Comparison of ENCODE assay signal across 9 cellular contexts in genomic region chr1:27668808-27669723, GRCh38. TPM values are rescaled to one million over a fixed set of nuclear protein-coding genes. Genes with fewer than 3 reads are reported as not detected.
DNase-seq lines count a peak whose midpoint lies in the region; ATAC-seq, FAIRE-seq and TF ChIP-seq lines count a peak whose summit lies in the region.
"Had no signal": no experiment of that assay in that cellular context is flagged by ENCODE, and none has a peak within 500 bp of the region (broad histone marks: within the 10 kb centered on the region; RNA-seq: fewer than 3 reads in every experiment).

No MANE protein-coding gene starts in this region.

- H2BK12ac ChIP-seq in trophoblast cell (ENCODE audit: low read length) = no peak overlapping the region

- 30% methylated on average over 15 of the region's 36 CpGs; no CpG with 5 or more reads in 1 of the 2 experiments for WGBS in IMR-90 (ENCODE audit: extremely low coverage in 2 of 2, insufficient read length in 1 of 2), 2 experiments
- WGBS in trophoblast cell (ENCODE audit: extremely low coverage, insufficient coverage, insufficient read length) = no CpG with 5 or more reads among the region's 36 CpGs
- WGBS in tibial nerve, 2 donors = 12 to 15% methylated on average over 29 to 36 of the region's 36 CpGs

- no peak overlapping the region for H4K12ac ChIP-seq in trophoblast cell (ENCODE audit: low read depth, low read length)

- no peak overlapping the region for H3K14ac ChIP-seq in IMR-90 (replicated peaks; ENCODE audit: low read depth, low read length)
- H3K14ac ChIP-seq in trophoblast cell (ENCODE audit: low read length) = no peak overlapping the region

- TF ChIP-seq POLR2A in IMR-90 (IDR thresholded peaks at IDR 0.05; ENCODE audit: low read depth, low read length) (no peak), tibial nerve (IDR thresholded peaks at IDR 0.05) (no peak)

- no peaks in the 10 kb centered on the region for H3K9me3 ChIP-seq in IMR-90 (ENCODE audit: control insufficient read depth, insufficient read depth, low read length)
- no peaks in the 10 kb centered on the region for H3K9me3 ChIP-seq in SK-N-MC (ENCODE audit: low read depth, low read length)
- peaks cover 2% of the 10 kb centered on the region for H3K9me3 ChIP-seq in trophoblast cell (ENCODE audit: insufficient read depth, low read depth, low read length)
- no peaks in the 10 kb centered on the region for H3K9me3 ChIP-seq in tibial nerve

- H3K27ac ChIP-seq in IMR-90 (ENCODE audit: insufficient read depth, low read length) = no peak overlapping the region
- H3K27ac ChIP-seq in SK-N-MC = no peak overlapping the region
- no peak overlapping the region for H3K27ac ChIP-seq in trophoblast cell (ENCODE audit: low read depth, low read length)
- peak overlapping the region in 3 of 4 donors; percentile 66 to 93 (median 92) for H3K27ac ChIP-seq in tibial nerve

- H4K20me1 ChIP-seq in IMR-90 (ENCODE audit: insufficient read depth, low read length) = peaks cover 3% of the 10 kb centered on the region; the same call in 1 of the 2 replicates

- CTCF ChIA-PET in IMR-90 (lab: Yijun Ruan, JAX) = interaction anchor here (0.6 to 1.6 kb wide), 12 partner anchors 51 to 342 kb away, joined by 3 to 8 read pairs (median 4); partner anchors contain the start of gene FAM76A

- TF ChIP-seq EP300 in tibial nerve (IDR thresholded peaks at IDR 0.05) = peak in 1 of 2 donors; percentile 30

- H2BK120ac ChIP-seq in IMR-90 (ENCODE audit: low read depth, low read length) (no peak overlapping the region), trophoblast cell (ENCODE audit: insufficient read depth, low read length, poor library complexity) (no peak overlapping the region)

- H4K91ac ChIP-seq in IMR-90 (ENCODE audit: insufficient read depth, low read depth, low read length) (no peak overlapping the region), trophoblast cell (ENCODE audit: low read depth, low read length) (no peak overlapping the region)

- H3K27me3 ChIP-seq in IMR-90 (ENCODE audit: control insufficient read depth, insufficient read depth, low read length) (no peaks in the 10 kb centered on the region), trophoblast cell (ENCODE audit: insufficient read depth, low read length) (no peaks in the 10 kb centered on the region), tibial nerve (no peaks in the 10 kb centered on the region)

- peak; percentile 73 for TF ChIP-seq RAD21 in IMR-90 (IDR thresholded peaks at IDR 0.05; ENCODE audit: low read length)

- no peak overlapping the region for H3K4ac ChIP-seq in IMR-90 (ENCODE audit: low read depth, low read length)
- H3K4ac ChIP-seq in trophoblast cell (ENCODE audit: low read depth, low read length) = no peak overlapping the region

- H3K9ac ChIP-seq in IMR-90 (ENCODE audit: low read depth, low read length) (peak overlapping the region; percentile 51), SK-N-MC (ENCODE audit: insufficient read length) (no peak overlapping the region), trophoblast cell (ENCODE audit: low read length) (no peak overlapping the region)

- peak; percentile 76 for TF ChIP-seq CTCF in D721Med (IDR thresholded peaks at IDR 0.05; ENCODE audit: insufficient read depth, missing control alignments)
- peak; percentile 81 for TF ChIP-seq CTCF in IMR-90 (conservative IDR thresholded peaks at IDR 0.05; ENCODE audit: low read depth, low read length)
- TF ChIP-seq CTCF in tibial nerve (IDR thresholded peaks at IDR 0.05) = peak; percentile 87 to 95 (median 92)

- no peak for FAIRE-seq in D721Med (lab: Jason Lieb, UNC)
- FAIRE-seq: colon had no signal

- no peak overlapping the region for H3K56ac ChIP-seq in IMR-90 (ENCODE audit: extremely low read depth, insufficient read depth, low read length)

- H2AK5ac ChIP-seq in IMR-90 (ENCODE audit: low read depth, low read length) (no peak overlapping the region), trophoblast cell (ENCODE audit: low read length) (no peak overlapping the region)

- 0 out of 3 replicates have a peak overlapping the region, but pooled peaks have one; percentile 2 for H2BK15ac ChIP-seq in IMR-90 (ENCODE audit: low read depth, low read length)

- H3K18ac ChIP-seq in IMR-90 (ENCODE audit: low read depth, low read length) (no peak overlapping the region), trophoblast cell (ENCODE audit: low read length) (no peak overlapping the region)

- H2BK20ac ChIP-seq in IMR-90 (ENCODE audit: low read depth, low read length) = no peak overlapping the region

- BruUV-seq in IMR-90 (replicated peaks; lab: Mats Ljungman, UMichigan) = no TSS peak

- H3K23ac ChIP-seq in IMR-90 (ENCODE audit: low read depth, low read length) = peak overlapping the region; percentile 92
- no peak overlapping the region for H3K23ac ChIP-seq in trophoblast cell (ENCODE audit: low read length)

- intact Hi-C loops in IMR-90 (cut with micrococcal nuclease) (loop anchor here (1.0 kb wide), 1 partner anchor 104 kb away; the partner anchor contains the start of gene STX12), Right ventricle myocardium inferior (cut with DNase I) (loop anchor here (5.0 kb wide), 1 partner anchor 163 kb away; the partner anchor contains the start of gene PPP1R8)

- H3K4me1 ChIP-seq in IMR-90 (ENCODE audit: control insufficient read depth, insufficient read depth, low read length) (peaks cover 5% of the 10 kb centered on the region), trophoblast cell (ENCODE audit: control insufficient read depth in 1 of 2, insufficient read depth in 2 of 2, low read length in 2 of 2) (peaks cover 4 to 10% of the 10 kb centered on the region in 2 experiments), tibial nerve (peaks cover 0 to 46% (median 26%) of the 10 kb centered on the region in 4 donors)

- H4K8ac ChIP-seq in IMR-90 (ENCODE audit: low read depth in 2 of 2, low read length in 2 of 2) (peak overlapping the region; percentile 4 to 78; a peak in 1 of 4 replicates), trophoblast cell (ENCODE audit: low read depth, low read length) (no peak overlapping the region)

- in situ Hi-C loops in IMR-90 (cut with MboI; ENCODE audit: low sequenced_read_pairs) = loop anchor here (10.0 kb wide), 1 partner anchor 254 kb away; no protein-coding TSS in a partner anchor

- H3K36me3 ChIP-seq in IMR-90 (ENCODE audit: control insufficient read depth, insufficient read depth, low read length) (no peaks in the 10 kb centered on the region), SK-N-MC (ENCODE audit: insufficient read depth, low read length) (no peaks in the 10 kb centered on the region), trophoblast cell (ENCODE audit: control insufficient read depth in 1 of 2, insufficient read depth in 2 of 2, low read length in 2 of 2) (peaks cover 0 to 3% of the 10 kb centered on the region in 2 experiments), tibial nerve (peaks cover 0 to 17% (median 0%) of the 10 kb centered on the region in 3 donors)

- H2BK5ac ChIP-seq in IMR-90 (ENCODE audit: low read depth, low read length, poor library complexity, severe bottlenecking) = no peak overlapping the region
- no peak overlapping the region for H2BK5ac ChIP-seq in trophoblast cell (ENCODE audit: low read depth, low read length, poor library complexity)

- peaks cover 5% of the 10 kb centered on the region; the same call in 1 of the 2 replicates for H3K9me1 ChIP-seq in IMR-90 (ENCODE audit: insufficient read depth, low read length)

- peak; percentile 79 for DNase-seq in D721Med (ENCODE audit: insufficient read length, low spot score)
- DNase-seq in IMR-90 = peak; percentile 45
- DNase-seq in SK-N-MC (ENCODE audit: low read depth, low spot score) = no peak
- DNase-seq in activated naive CD4-positive, alpha-beta T cell (lab: John Stamatoyannopoulos, UW) = peak; percentile 76 to 89 (median 84)
- peak; percentile 91 for DNase-seq in Right ventricle myocardium inferior (ENCODE audit: missing footprints)
- DNase-seq in trophoblast cell = peak; percentile 60 to 62
- peak; percentile 58 to 77 for DNase-seq in tibial nerve (ENCODE audit: low spot score in 2 of 2)

- H3K4me3 ChIP-seq in IMR-90 (ENCODE audit: insufficient read depth, low read depth, low read length) = peak overlapping the region; percentile 48
- H3K4me3 ChIP-seq in SK-N-MC = peak overlapping the region; percentile 74
- H3K4me3 ChIP-seq in trophoblast cell (ENCODE audit: low read depth, low read length) = peak overlapping the region; percentile 43
- H3K4me3 ChIP-seq in tibial nerve = peak overlapping the region; percentile 32 to 55 (median 52)

- POLR2A ChIA-PET in IMR-90 (lab: Charles Lee; ENCODE audit: unreplicated experiment) = interaction anchor here (0.6 to 1.0 kb wide), 3 partner anchors 10 to 57 kb away, joined by 3 to 13 read pairs (median 3); partner anchors contain the start of gene FAM76A

- dilution Hi-C loops in IMR-90 (cut with HindIII; ENCODE audit: low sequenced_read_pairs, unreplicated experiment) = no loop called here

- H3K79me2 ChIP-seq in trophoblast cell (ENCODE audit: control insufficient read depth, insufficient read depth, low read length, poor library complexity) = no peaks in the 10 kb centered on the region

- ATAC-seq in IMR-90 (ENCODE audit: low read depth) (peak; percentile 28; the same call in 1 of the 2 replicates), Right ventricle myocardium inferior (no peak), HG02885 (IDR thresholded peaks at IDR 0.05; ENCODE audit: poor library complexity, unreplicated experiment) (no peak)

- no peak overlapping the region for H4K5ac ChIP-seq in IMR-90 (ENCODE audit: low read depth, low read length)

- H2AFZ ChIP-seq in IMR-90 (replicated peaks; ENCODE audit: low read length, poor library complexity) (peak overlapping the region; percentile 90), trophoblast cell (ENCODE audit: insufficient read depth, low read length, poor library complexity) (no peak overlapping the region)

- H3K79me1 ChIP-seq in IMR-90 (ENCODE audit: low read depth in 1 of 2, low read length in 2 of 2) (no peaks in the 10 kb centered on the region), trophoblast cell (ENCODE audit: low read length) (no peaks in the 10 kb centered on the region)

- H2AK9ac ChIP-seq in IMR-90 (replicated peaks; ENCODE audit: low read depth, low read length, poor library complexity) = peak overlapping the region; percentile 7

- H3K4me2 ChIP-seq in IMR-90 (ENCODE audit: low read depth, low read length) (peak overlapping the region; percentile 99), trophoblast cell (ENCODE audit: low read length) (peak overlapping the region; percentile 62)

RNA-seq across cellular contexts. Expression of gene IFI6, which starts 2.9 kb away (rescaled TPM):
- total RNA-seq in IMR-90 (2012; rRNA removed) (6.7 and 7.3 TPM in 2 replicates), Right ventricle myocardium inferior (34.6 TPM), tibial nerve (10 to 100 TPM; 28.2 to 79.3 (median 69.4) TPM)
- polyA plus RNA-seq in IMR-90 (2012; rRNA removed) = 16.8 and 17.2 TPM in 2 replicates
- 31.2 and 35.3 TPM in 2 replicates for polyA plus RNA-seq in IMR-90 (2012; cell fraction: cytosol; rRNA removed)
- polyA plus RNA-seq in IMR-90 (2012; cell fraction: nucleus; rRNA removed; ENCODE audit: low replicate concordance) = 5.7 and 7.7 TPM in 2 replicates
- 107 and 108 TPM in 2 replicates for polyA plus RNA-seq in trophoblast cell (2013)

RNA-seq across cellular contexts. Expression of gene FGR, which starts 34.1 kb away (rescaled TPM):
- total RNA-seq in IMR-90 (2012; rRNA removed) (not detected in 2 replicates), Right ventricle myocardium inferior (5.1 TPM), tibial nerve (10 to 100 TPM; 18.4 to 63.9 (median 22.6) TPM)
- polyA plus RNA-seq in IMR-90 (2012; rRNA removed) = not detected in 2 replicates
- not detected in 2 replicates for polyA plus RNA-seq in IMR-90 (2012; cell fraction: cytosol; rRNA removed)
- polyA plus RNA-seq in IMR-90 (2012; cell fraction: nucleus; rRNA removed; ENCODE audit: low replicate concordance) = 0.08 TPM in 1 of 2 replicates, not detected in the other
- polyA plus RNA-seq in trophoblast cell (2013) = 0.04 TPM in 1 of 2 replicates, not detected in the other

RNA-seq across cellular contexts. Expression of gene FAM76A, which starts 56.7 kb away (rescaled TPM):
- total RNA-seq in IMR-90 (2012; rRNA removed) (8.6 and 10.0 TPM in 2 replicates), Right ventricle myocardium inferior (10.6 TPM), tibial nerve (10 to 100 TPM; 16.7 to 41.3 (median 23.7) TPM)
- 2.3 and 2.6 TPM in 2 replicates for polyA plus RNA-seq in IMR-90 (2012; rRNA removed)
- 0.63 and 1.5 TPM in 2 replicates for polyA plus RNA-seq in IMR-90 (2012; cell fraction: cytosol; rRNA removed)
- polyA plus RNA-seq in IMR-90 (2012; cell fraction: nucleus; rRNA removed; ENCODE audit: low replicate concordance) = 1.5 and 4.8 TPM in 2 replicates
- polyA plus RNA-seq in trophoblast cell (2013) = 14.8 and 16.1 TPM in 2 replicates

Comparison
In these comparisons a context has a peak if more than half of its experiments do, and no peak if none do; other contexts are left out.
1. H3K27ac ChIP-seq: peak in tibial nerve (3 of 4); none in IMR-90 (single experiment), SK-N-MC (single experiment) and trophoblast cell (single experiment).
2. Peak in every context shown above with its lines, with median percentiles within 50 percentile points of each other: CTCF ChIP-seq and H3K4me3 ChIP-seq.